Comparison of ENCODE assay signal across 1 cellular context in genomic region chr1:197775282-197776262, GRCh38.
TF ChIP-seq lines count a peak whose summit lies in the region.

A gene with protein sequence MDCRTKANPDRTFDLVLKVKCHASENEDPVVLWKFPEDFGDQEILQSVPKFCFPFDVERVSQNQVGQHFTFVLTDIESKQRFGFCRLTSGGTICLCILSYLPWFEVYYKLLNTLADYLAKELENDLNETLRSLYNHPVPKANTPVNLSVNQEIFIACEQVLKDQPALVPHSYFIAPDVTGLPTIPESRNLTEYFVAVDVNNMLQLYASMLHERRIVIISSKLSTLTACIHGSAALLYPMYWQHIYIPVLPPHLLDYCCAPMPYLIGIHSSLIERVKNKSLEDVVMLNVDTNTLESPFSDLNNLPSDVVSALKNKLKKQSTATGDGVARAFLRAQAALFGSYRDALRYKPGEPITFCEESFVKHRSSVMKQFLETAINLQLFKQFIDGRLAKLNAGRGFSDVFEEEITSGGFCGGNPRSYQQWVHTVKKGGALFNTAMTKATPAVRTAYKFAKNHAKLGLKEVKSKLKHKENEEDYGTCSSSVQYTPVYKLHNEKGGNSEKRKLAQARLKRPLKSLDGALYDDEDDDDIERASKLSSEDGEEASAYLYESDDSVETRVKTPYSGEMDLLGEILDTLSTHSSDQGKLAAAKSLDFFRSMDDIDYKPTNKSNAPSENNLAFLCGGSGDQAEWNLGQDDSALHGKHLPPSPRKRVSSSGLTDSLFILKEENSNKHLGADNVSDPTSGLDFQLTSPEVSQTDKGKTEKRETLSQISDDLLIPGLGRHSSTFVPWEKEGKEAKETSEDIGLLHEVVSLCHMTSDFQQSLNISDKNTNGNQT (minus strand): TSS chr1:197775480. CDS start chr1:197775155, 325 bp downstream.

TF ChIP-seq in HEK293, 187 proteins besides CTCF, POLR2A, EP300 and RAD21 (continued from another document and continues in another):
- TF ChIP-seq AEBP2 (tag by site-specific recombination; IDR thresholded peaks at IDR 0.05; ENCODE audit: borderline replicate concordance) (no peak), ZIC2 (tag by site-specific recombination; IDR thresholded peaks at IDR 0.05) (peak; percentile 33; the same call in 1 of the 2 replicates), ZNF155 (tag by site-specific recombination; IDR thresholded peaks at IDR 0.05) (no peak), REST (tag by site-specific recombination; IDR thresholded peaks at IDR 0.05) (no peak), ZNF561 (tag by site-specific recombination; IDR thresholded peaks at IDR 0.05; ENCODE audit: borderline replicate concordance) (peak; percentile 57), ZNF654 (tag by site-specific recombination; IDR thresholded peaks at IDR 0.05; ENCODE audit: low read depth) (no peak), ZNF664 (tag by site-specific recombination; IDR thresholded peaks at IDR 0.05) (no peak), PRDM6 (tag by site-specific recombination; IDR thresholded peaks at IDR 0.05) (no peak), KLF7 (tag by site-specific recombination; IDR thresholded peaks at IDR 0.05; ENCODE audit: borderline replicate concordance) (no peak), ZNF623 (tag by site-specific recombination; IDR thresholded peaks at IDR 0.05) (no peak), ZEB2 (tag by site-specific recombination; IDR thresholded peaks at IDR 0.05) (0 out of 2 replicates have a peak, but pooled peaks have one; percentile 59), ZNF560 (tag by site-specific recombination; IDR thresholded peaks at IDR 0.05; ENCODE audit: borderline replicate concordance) (no peak), ZNF707 (tag by site-specific recombination; IDR thresholded peaks at IDR 0.05) (no peak), ZNF514 (tag by site-specific recombination; IDR thresholded peaks at IDR 0.05) (no peak), ZNF433 (tag by site-specific recombination; IDR thresholded peaks at IDR 0.05; ENCODE audit: low read depth) (peak; percentile 71; the same call in 1 of the 2 replicates), ZBTB44 (tag by site-specific recombination; IDR thresholded peaks at IDR 0.05) (peak; percentile 72; the same call in 1 of the 2 replicates), ZNF544 (tag by site-specific recombination; IDR thresholded peaks at IDR 0.05) (no peak), IKZF3 (tag by site-specific recombination; IDR thresholded peaks at IDR 0.05) (no peak), ZNF830 (tag by site-specific recombination; IDR thresholded peaks at IDR 0.05; ENCODE audit: low read depth) (no peak), ZNF311 (tag by site-specific recombination; IDR thresholded peaks at IDR 0.05; ENCODE audit: borderline replicate concordance) (no peak), ZNF362 (tag by site-specific recombination; IDR thresholded peaks at IDR 0.05) (no peak), INSM2 (tag by site-specific recombination; IDR thresholded peaks at IDR 0.05) (no peak), ZNF423 (tag by site-specific recombination; IDR thresholded peaks at IDR 0.05) (no peak; the same call in 1 of the 2 replicates), ZNF416 (tag by site-specific recombination; IDR thresholded peaks at IDR 0.05) (no peak), ZNF341 (tag by site-specific recombination; IDR thresholded peaks at IDR 0.05; ENCODE audit: low read depth) (no peak), SALL2 (tag by site-specific recombination; IDR thresholded peaks at IDR 0.05; ENCODE audit: borderline replicate concordance) (no peak), ZNF701 (tag by site-specific recombination; IDR thresholded peaks at IDR 0.05) (no peak), WT1 (tag by site-specific recombination; IDR thresholded peaks at IDR 0.05) (no peak), ZSCAN16 (tag by site-specific recombination; IDR thresholded peaks at IDR 0.05) (no peak), ZNF292 (tag by site-specific recombination; IDR thresholded peaks at IDR 0.05; ENCODE audit: borderline replicate concordance, low read depth) (no peak), ZNF571 (tag by site-specific recombination; IDR thresholded peaks at IDR 0.05) (no peak), ZNF24 (tag by site-specific recombination; IDR thresholded peaks at IDR 0.05) (no peak), MYNN (tag by site-specific recombination; IDR thresholded peaks at IDR 0.05; ENCODE audit: borderline replicate concordance) (peak; percentile 34; the same call in 1 of the 2 replicates), ZNF521 (tag by site-specific recombination; IDR thresholded peaks at IDR 0.05) (no peak), ZNF19 (tag by site-specific recombination; IDR thresholded peaks at IDR 0.05; ENCODE audit: low read depth) (no peak)
- TF ChIP-seq, protein P1, sequence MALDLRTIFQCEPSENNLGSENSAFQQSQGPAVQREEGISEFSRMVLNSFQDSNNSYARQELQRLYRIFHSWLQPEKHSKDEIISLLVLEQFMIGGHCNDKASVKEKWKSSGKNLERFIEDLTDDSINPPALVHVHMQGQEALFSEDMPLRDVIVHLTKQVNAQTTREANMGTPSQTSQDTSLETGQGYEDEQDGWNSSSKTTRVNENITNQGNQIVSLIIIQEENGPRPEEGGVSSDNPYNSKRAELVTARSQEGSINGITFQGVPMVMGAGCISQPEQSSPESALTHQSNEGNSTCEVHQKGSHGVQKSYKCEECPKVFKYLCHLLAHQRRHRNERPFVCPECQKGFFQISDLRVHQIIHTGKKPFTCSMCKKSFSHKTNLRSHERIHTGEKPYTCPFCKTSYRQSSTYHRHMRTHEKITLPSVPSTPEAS (tag by site-specific recombination; IDR thresholded peaks at IDR 0.05), result no peak
- TF ChIP-seq, protein P2, sequence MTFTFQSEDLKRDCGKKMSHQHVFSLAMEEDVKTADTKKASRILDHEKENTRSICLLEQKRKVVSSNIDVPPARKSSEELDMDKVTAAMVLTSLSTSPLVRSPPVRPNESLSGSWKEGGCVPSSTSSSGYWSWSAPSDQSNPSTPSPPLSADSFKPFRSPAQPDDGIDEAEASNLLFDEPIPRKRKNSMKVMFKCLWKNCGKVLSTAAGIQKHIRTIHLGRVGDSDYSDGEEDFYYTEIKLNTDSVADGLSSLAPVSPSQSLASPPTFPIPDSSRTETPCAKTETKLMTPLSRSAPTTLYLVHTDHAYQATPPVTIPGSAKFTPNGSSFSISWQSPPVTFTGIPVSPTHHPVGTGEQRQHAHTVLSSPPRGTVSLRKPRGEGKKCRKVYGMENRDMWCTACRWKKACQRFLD (tag by site-specific recombination; IDR thresholded peaks at IDR 0.05), result no peak
- TF ChIP-seq, protein P3, sequence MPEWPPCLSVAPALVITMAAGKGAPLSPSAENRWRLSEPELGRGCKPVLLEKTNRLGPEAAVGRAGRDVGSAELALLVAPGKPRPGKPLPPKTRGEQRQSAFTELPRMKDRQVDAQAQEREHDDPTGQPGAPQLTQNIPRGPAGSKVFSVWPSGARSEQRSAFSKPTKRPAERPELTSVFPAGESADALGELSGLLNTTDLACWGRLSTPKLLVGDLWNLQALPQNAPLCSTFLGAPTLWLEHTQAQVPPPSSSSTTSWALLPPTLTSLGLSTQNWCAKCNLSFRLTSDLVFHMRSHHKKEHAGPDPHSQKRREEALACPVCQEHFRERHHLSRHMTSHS (tag by site-specific recombination; IDR thresholded peaks at IDR 0.05), result no peak
- TF ChIP-seq, protein P4, sequence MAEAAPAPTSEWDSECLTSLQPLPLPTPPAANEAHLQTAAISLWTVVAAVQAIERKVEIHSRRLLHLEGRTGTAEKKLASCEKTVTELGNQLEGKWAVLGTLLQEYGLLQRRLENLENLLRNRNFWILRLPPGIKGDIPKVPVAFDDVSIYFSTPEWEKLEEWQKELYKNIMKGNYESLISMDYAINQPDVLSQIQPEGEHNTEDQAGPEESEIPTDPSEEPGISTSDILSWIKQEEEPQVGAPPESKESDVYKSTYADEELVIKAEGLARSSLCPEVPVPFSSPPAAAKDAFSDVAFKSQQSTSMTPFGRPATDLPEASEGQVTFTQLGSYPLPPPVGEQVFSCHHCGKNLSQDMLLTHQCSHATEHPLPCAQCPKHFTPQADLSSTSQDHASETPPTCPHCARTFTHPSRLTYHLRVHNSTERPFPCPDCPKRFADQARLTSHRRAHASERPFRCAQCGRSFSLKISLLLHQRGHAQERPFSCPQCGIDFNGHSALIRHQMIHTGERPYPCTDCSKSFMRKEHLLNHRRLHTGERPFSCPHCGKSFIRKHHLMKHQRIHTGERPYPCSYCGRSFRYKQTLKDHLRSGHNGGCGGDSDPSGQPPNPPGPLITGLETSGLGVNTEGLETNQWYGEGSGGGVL (tag by site-specific recombination; IDR thresholded peaks at IDR 0.05), result peak; percentile 44; the same call in 1 of the 2 replicates
- TF ChIP-seq, protein P5, sequence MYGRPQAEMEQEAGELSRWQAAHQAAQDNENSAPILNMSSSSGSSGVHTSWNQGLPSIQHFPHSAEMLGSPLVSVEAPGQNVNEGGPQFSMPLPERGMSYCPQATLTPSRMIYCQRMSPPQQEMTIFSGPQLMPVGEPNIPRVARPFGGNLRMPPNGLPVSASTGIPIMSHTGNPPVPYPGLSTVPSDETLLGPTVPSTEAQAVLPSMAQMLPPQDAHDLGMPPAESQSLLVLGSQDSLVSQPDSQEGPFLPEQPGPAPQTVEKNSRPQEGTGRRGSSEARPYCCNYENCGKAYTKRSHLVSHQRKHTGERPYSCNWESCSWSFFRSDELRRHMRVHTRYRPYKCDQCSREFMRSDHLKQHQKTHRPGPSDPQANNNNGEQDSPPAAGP (tag by site-specific recombination; IDR thresholded peaks at IDR 0.05), result no peak
